Comparison of ENCODE assay signal across 8 cellular contexts in the genomic region with DNA sequence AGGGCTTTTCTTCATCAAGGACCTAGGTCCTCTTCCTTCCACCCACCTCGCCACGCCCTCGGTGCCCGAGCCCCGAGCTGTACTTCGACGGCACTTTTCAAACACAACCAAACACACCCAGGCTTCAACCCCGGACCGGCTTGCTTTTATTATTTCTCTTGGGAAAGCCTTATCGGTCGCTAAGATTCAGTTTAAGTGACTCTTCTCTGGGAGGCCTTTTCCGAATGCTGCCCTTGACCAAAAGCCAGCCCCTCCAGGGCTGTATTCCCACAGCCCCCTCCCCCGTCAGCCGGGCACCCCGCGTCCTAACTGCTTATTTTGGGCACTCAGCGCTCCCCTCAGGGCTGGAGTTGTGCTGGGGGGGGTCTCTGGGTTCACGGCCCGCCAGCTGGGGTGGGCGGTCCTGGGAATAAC. TPM values are rescaled to one million over a fixed set of nuclear protein-coding genes. Genes with fewer than 3 reads are reported as not detected.
DNase-seq lines count a peak whose midpoint lies in the region; ATAC-seq and TF ChIP-seq lines count a peak whose summit lies in the region.

No MANE protein-coding gene starts in this region.

- no peaks in the 10 kb centered on the region for H3K36me3 ChIP-seq in DOHH2 (ENCODE audit: control insufficient read depth, low read length)
- no peaks in the 10 kb centered on the region for H3K36me3 ChIP-seq in upper lobe of right lung

- H3K9me3 Mint-ChIP-seq in MCF 10A (ENCODE audit: unreplicated experiment) (no peaks in the 10 kb centered on the region), memory B cell (peaks cover 3% of the 10 kb centered on the region)

- H3K27ac ChIP-seq in DOHH2 (ENCODE audit: low read depth, low read length): no peak overlapping the region
- peak overlapping the region; percentile 37 for H3K27ac ChIP-seq in upper lobe of right lung

- DNase-seq in MCF 10A (ENCODE audit: unreplicated experiment) (no peak), memory B cell (ENCODE audit: low spot score in 2 of 2) (peak; percentile 7 to 30), upper lobe of right lung (peak; percentile 74), foreskin melanocyte (no peak)
- no peak for DNase-seq in activated CD4-positive, CD25-positive, alpha-beta regulatory T cell treated with anti-CD3 and anti-CD28 coated beads, Interleukin-2, amount 50 U/mL, for 72 hours

- H3K79me2 ChIP-seq in DOHH2 (ENCODE audit: control insufficient read depth, low read length): no peaks in the 10 kb centered on the region

- no peaks in the 10 kb centered on the region for H3K9me2 ChIP-seq in DOHH2 (replicated peaks; ENCODE audit: control insufficient read depth, low read length)

- CTCF ChIA-PET in MCF 10A (lab: Yijun Ruan, JAX): interaction anchor here (0.8 to 1.2 kb wide), 2 partner anchors 37 to 41 kb away, joined by 3 to 4 read pairs; no protein-coding TSS in a partner anchor

- 0 out of 2 replicates have a peak, but pooled peaks cover 6% of the 10 kb centered on the region for H3F3A ChIP-seq in DOHH2 (ENCODE audit: control insufficient read depth, insufficient read depth)

- no peak for TF ChIP-seq EP300 in Ishikawa (IDR thresholded peaks at IDR 0.05; ENCODE audit: borderline replicate concordance)

- no peak for TF ChIP-seq CTCF in DOHH2 (IDR thresholded peaks at IDR 0.05; ENCODE audit: low read depth, low read length, poor library complexity, severe bottlenecking)
- TF ChIP-seq CTCF in MCF 10A (IDR thresholded peaks at IDR 0.05; ENCODE audit: unreplicated experiment): no peak
- TF ChIP-seq CTCF in upper lobe of right lung (IDR thresholded peaks at IDR 0.05): no peak

- H3K36me3 Mint-ChIP-seq in MCF 10A (ENCODE audit: insufficient read depth, unreplicated experiment) (no peaks in the 10 kb centered on the region), memory B cell (peaks cover 3% of the 10 kb centered on the region)

- H3K27me3 Mint-ChIP-seq in MCF 10A (ENCODE audit: insufficient read depth, unreplicated experiment) (no peaks in the 10 kb centered on the region), memory B cell (peaks cover 20% of the 10 kb centered on the region)

- intact Hi-C loops in MCF 10A (cut with micrococcal nuclease) (no loop called here), upper lobe of right lung (cut with DNase I) (no loop called here)

- H3K4me3 ChIP-seq in DOHH2 (ENCODE audit: low read length): peak overlapping the region; percentile 86
- peak overlapping the region; percentile 65 for H3K4me3 ChIP-seq in upper lobe of right lung

- peaks cover 63% of the 10 kb centered on the region for H3K27me3 ChIP-seq in DOHH2 (ENCODE audit: control insufficient read depth, low read length)
- H3K27me3 ChIP-seq in upper lobe of right lung: peaks cover 40% of the 10 kb centered on the region

- H3K4me2 ChIP-seq in DOHH2 (ENCODE audit: low read length): peak overlapping the region; percentile 94

- no peaks in the 10 kb centered on the region for H4K20me1 ChIP-seq in DOHH2 (ENCODE audit: control insufficient read depth, insufficient read depth, low read depth, low read length)

- H3K4me3 Mint-ChIP-seq in MCF 10A (ENCODE audit: unreplicated experiment) (peak overlapping the region; percentile 69), memory B cell (peak overlapping the region; percentile 72)

- no peaks in the 10 kb centered on the region for H3K9me3 ChIP-seq in DOHH2 (ENCODE audit: control insufficient read depth, insufficient read depth, low read length)
- H3K9me3 ChIP-seq in upper lobe of right lung: no peaks in the 10 kb centered on the region

- BruUV-seq in MCF 10A (replicated peaks; lab: Mats Ljungman, UMichigan): no TSS peak

- no peak for ATAC-seq in memory B cell (ENCODE audit: low read depth)
- ATAC-seq in upper lobe of right lung: peak; percentile 3
- ATAC-seq in HG03095 (IDR thresholded peaks at IDR 0.05; ENCODE audit: unreplicated experiment): no peak

- H3K27ac Mint-ChIP-seq in MCF 10A (ENCODE audit: low read depth, unreplicated experiment) (no peak overlapping the region), memory B cell (no peak overlapping the region)

- H3K4me1 Mint-ChIP-seq in MCF 10A (ENCODE audit: insufficient read depth, unreplicated experiment) (peaks cover 25% of the 10 kb centered on the region), memory B cell (peaks cover 13% of the 10 kb centered on the region)

- TF ChIP-seq RAD21 in Ishikawa (IDR thresholded peaks at IDR 0.05; ENCODE audit: low read depth): no peak

- POLR2A ChIA-PET in MCF 10A (lab: Yijun Ruan, JAX): interaction anchor here (0.6 to 1.4 kb wide), 3 partner anchors 13 to 427 kb away, joined by 3 read pairs; no protein-coding TSS in a partner anchor

- H3K4me1 ChIP-seq in DOHH2 (ENCODE audit: control insufficient read depth, low read length) (peaks cover 11% of the 10 kb centered on the region), upper lobe of right lung (peaks cover 7% of the 10 kb centered on the region)

TF ChIP-seq in Ishikawa, 13 proteins besides CTCF, POLR2A, EP300 and RAD21:
- TF ChIP-seq TAF1 (IDR thresholded peaks at IDR 0.05; ENCODE audit: low read depth): peak; percentile 8; the same call in 1 of the 2 replicates
- TF ChIP-seq, protein P1, sequence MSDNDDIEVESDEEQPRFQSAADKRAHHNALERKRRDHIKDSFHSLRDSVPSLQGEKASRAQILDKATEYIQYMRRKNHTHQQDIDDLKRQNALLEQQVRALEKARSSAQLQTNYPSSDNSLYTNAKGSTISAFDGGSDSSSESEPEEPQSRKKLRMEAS (IDR thresholded peaks at IDR 0.05): 0 out of 2 replicates have a peak, but pooled peaks have one; percentile 16
- no peak for TF ChIP-seq TCF12 (IDR thresholded peaks at IDR 0.05; ENCODE audit: low read depth)
- no peak for TF ChIP-seq YY1 (IDR thresholded peaks at IDR 0.05; ENCODE audit: low read depth)
- peak; percentile 39; the same call in 1 of the 2 replicates for TF ChIP-seq ZBTB7A (IDR thresholded peaks at IDR 0.05; ENCODE audit: low read depth)

RNA-seq across cellular contexts. Expression of a gene that starts 0.6 kb away (rescaled TPM):
- 0.66 and 0.91 TPM in 2 replicates for total RNA-seq in MCF 10A (2022)
- total RNA-seq in upper lobe of right lung: 2.2 TPM

RNA-seq across cellular contexts. Expression of a gene that starts 44.1 kb away (rescaled TPM):
- total RNA-seq in MCF 10A (2022): 44.3 and 59.3 TPM in 2 replicates
- total RNA-seq in upper lobe of right lung: 32.4 TPM

Comparison
In these comparisons a context has a peak if more than half of its experiments do, and no peak if none do; other contexts are left out.
1. DNase-seq: peak in memory B cell (2 of 2) and upper lobe of right lung (single experiment); none in MCF 10A (single experiment), foreskin melanocyte (single experiment) and activated CD4-positive, CD25-positive, alpha-beta regulatory T cell treated with anti-CD3 and anti-CD28 coated beads, Interleukin-2, amount 50 U/mL, for 72 hours (single experiment).